Comparison of ENCODE assay signal across 1 cellular context in the genomic region with DNA sequence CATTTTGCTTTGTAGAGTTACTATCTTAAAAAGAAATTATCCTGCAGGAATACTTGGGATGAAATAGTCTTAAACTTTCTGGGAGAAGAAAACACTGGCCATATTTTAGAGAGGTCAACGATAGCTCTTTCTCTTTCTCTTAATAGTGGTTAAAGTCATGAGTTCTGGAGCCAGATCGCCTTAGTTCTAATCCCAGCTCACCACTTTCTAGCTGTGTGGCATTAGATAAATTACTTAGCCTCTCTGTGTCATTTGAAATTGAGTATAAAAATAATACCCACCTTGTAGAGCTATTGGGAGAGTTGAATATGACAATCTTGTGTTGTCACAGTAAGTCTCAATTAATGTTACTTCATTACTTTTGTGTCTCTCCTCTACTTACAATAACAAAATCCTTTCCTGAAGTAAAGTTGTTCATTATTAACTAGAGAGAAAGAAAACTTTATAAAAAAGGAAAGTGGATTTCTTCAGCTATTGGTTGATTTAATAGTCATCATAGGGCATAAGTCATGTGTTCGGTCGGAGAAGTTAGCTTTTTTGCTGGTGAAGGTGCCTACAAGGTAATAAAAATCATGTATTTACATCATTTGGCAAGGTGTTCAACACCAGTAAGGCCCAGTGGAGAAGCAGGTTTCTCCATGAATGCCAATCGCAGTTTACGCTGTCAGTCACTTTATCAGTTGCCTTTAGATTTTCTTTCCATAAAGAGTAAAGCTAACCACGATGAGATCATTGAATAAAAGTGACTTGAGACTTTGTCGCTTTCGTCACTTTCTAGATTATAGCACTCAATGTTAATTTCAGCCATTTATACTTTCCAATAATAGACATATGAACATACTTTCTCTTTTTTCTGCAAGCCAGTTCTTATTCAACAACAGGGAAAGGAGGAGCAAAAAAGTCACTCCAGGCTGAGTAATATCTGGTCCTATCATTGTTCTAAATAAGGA.
TF ChIP-seq lines count a peak whose summit lies in the region.

No MANE protein-coding gene starts in this region.

TF ChIP-seq in endothelial cell of umbilical vein, 7 proteins besides CTCF, POLR2A, EP300 and RAD21:
- TF ChIP-seq, protein P1, sequence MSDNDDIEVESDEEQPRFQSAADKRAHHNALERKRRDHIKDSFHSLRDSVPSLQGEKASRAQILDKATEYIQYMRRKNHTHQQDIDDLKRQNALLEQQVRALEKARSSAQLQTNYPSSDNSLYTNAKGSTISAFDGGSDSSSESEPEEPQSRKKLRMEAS (IDR thresholded peaks at IDR 0.05; ENCODE audit: insufficient read depth, insufficient read length): no peak
- TF ChIP-seq GATA2 (IDR thresholded peaks at IDR 0.05; ENCODE audit: insufficient read depth, insufficient read length, low read depth, low read length) (no peak), MYC (IDR thresholded peaks at IDR 0.05; ENCODE audit: low read depth, low read length) (no peak), POLR2AphosphoS5 (IDR thresholded peaks at IDR 0.05; ENCODE audit: insufficient read depth, low read depth, low read length) (no peak), FOS (IDR thresholded peaks at IDR 0.05; ENCODE audit: borderline replicate concordance, insufficient read depth, low read length) (no peak), JUN (IDR thresholded peaks at IDR 0.05; ENCODE audit: borderline replicate concordance, insufficient read depth, insufficient read length, low read depth) (no peak), EZH2 (IDR thresholded peaks at IDR 0.05; ENCODE audit: borderline replicate concordance, low read depth, low read length, severe bottlenecking) (no peak)
TF ChIP-seq in endothelial cell of umbilical vein: peak in this region for 0.
